1 cellular context compared by ENCODE assay signal in genomic region chrX:110396777-110397176, GRCh38.
TF ChIP-seq lines count a peak whose summit lies in the region.

No MANE protein-coding gene starts in this region.

TF ChIP-seq in HCT116, 20 proteins besides CTCF, POLR2A, EP300 and RAD21 (continued from another document):
- TF ChIP-seq ZBTB33 (IDR thresholded peaks at IDR 0.05; ENCODE audit: extremely low read depth, insufficient replicate concordance, low read length) (no peak), ELF1 (IDR thresholded peaks at IDR 0.05; ENCODE audit: borderline replicate concordance, low read depth) (no peak), SIN3A (IDR thresholded peaks at IDR 0.05; ENCODE audit: low read depth) (no peak), YY1 (IDR thresholded peaks at IDR 0.05; ENCODE audit: extremely low read depth, insufficient replicate concordance, low read depth, low read length) (no peak)
